ENCODE assay signal across 8 cellular contexts in genomic region chr6:138410972-138411667, GRCh38. TPM values are rescaled to one million over a fixed set of nuclear protein-coding genes. Genes with fewer than 3 reads are reported as not detected.
A peak's percentile ranks its signal among the peaks of the same experiment; 100 is the strongest.
DNase-seq lines count a peak whose midpoint lies in the region; ATAC-seq, FAIRE-seq and TF ChIP-seq lines count a peak whose summit lies in the region.
"Had no signal": no experiment of that assay in that cellular context is flagged by ENCODE, and none has a peak within 500 bp of the region (broad histone marks: within the 10 kb centered on the region; RNA-seq: fewer than 3 reads in every experiment).

No MANE protein-coding gene starts in this region.

- no peak for FAIRE-seq in astrocyte (lab: Jason Lieb, UNC)

- ATAC-seq in GM19351 (IDR thresholded peaks at IDR 0.05; ENCODE audit: unreplicated experiment): peak; percentile 89
- ATAC-seq: GM23338 had no signal

- peak; percentile 67 for DNase-seq in HPDE6-E6E7 (ENCODE audit: extremely low spot score)
- DNase-seq in astrocyte (ENCODE audit: low read depth): peak; percentile 58
- DNase-seq in pulmonary artery endothelial cell (ENCODE audit: low read depth, low spot score): peak; percentile 74
- DNase-seq in adrenal gland: no peak
- DNase-seq in activated gamma-delta T cell treated with Interleukin-2 at 50 U/mL for 16 hours: no peak
- DNase-seq in SK-N-DZ (ENCODE audit: low spot score): no peak

- H3K27me3 ChIP-seq in astrocyte (ENCODE audit: insufficient read depth, low read length) (no peaks in the 10 kb centered on the region), adrenal gland (no peaks in the 10 kb centered on the region)

- intact Hi-C loops in adrenal gland (cut with DNase I): no loop called here

- peaks cover 33% of the 10 kb centered on the region for H3K36me3 Mint-ChIP-seq in astrocyte (ENCODE audit: low read depth, unreplicated experiment)

- H3K27ac ChIP-seq in astrocyte (ENCODE audit: low read depth, low read length): peak overlapping the region; percentile 48
- H3K27ac ChIP-seq in adrenal gland: peak overlapping the region in 2 of 5 donors; percentile 26 to 46

- no peaks in the 10 kb centered on the region for H3K9me3 ChIP-seq in astrocyte (ENCODE audit: insufficient read depth, low read depth, low read length)
- no peaks in the 10 kb centered on the region for H3K9me3 ChIP-seq in adrenal gland (replicated peaks in 1 of 3)

- H3K4me1 ChIP-seq in astrocyte (ENCODE audit: insufficient read depth, low read length): peaks cover 14% of the 10 kb centered on the region
- peaks cover 7 to 12% of the 10 kb centered on the region in 2 donors for H3K4me1 ChIP-seq in adrenal gland (replicated peaks in 1 of 2)

- H3K4me3 ChIP-seq in astrocyte (ENCODE audit: insufficient read depth, low read depth, low read length) (no peak overlapping the region), adrenal gland (no peak overlapping the region)
- H3K4me3 ChIP-seq: GM23338 had no signal

- H3K4me1 Mint-ChIP-seq in astrocyte (ENCODE audit: low read depth, unreplicated experiment): peaks cover 9% of the 10 kb centered on the region
- H3K4me1 Mint-ChIP-seq: GM23338 had no signal

- no peaks in the 10 kb centered on the region for H4K20me1 ChIP-seq in astrocyte (ENCODE audit: insufficient read depth, low read length)

- no peaks in the 10 kb centered on the region for H3K27me3 Mint-ChIP-seq in astrocyte (ENCODE audit: low read depth, unreplicated experiment)

- no peak overlapping the region for H3K27ac Mint-ChIP-seq in astrocyte (ENCODE audit: unreplicated experiment)
- H3K27ac Mint-ChIP-seq: GM23338 had no signal

- 62 to 74% (median 67%) methylated on average over 2 of the region's 2 CpGs for WGBS in adrenal gland, 4 donors

- peak overlapping the region; percentile 49 for H3K4me2 ChIP-seq in astrocyte (ENCODE audit: low read length)
- H3K4me2 ChIP-seq: GM23338 had no signal

- no peaks in the 10 kb centered on the region for H3K9me3 Mint-ChIP-seq in astrocyte (ENCODE audit: unreplicated experiment)
- H3K9me3 Mint-ChIP-seq: GM23338 had no signal

- no peak for TF ChIP-seq CTCF in astrocyte (IDR thresholded peaks at IDR 0.05; ENCODE audit: insufficient read depth, low read depth, low read length)
- no peak for TF ChIP-seq CTCF in adrenal gland (IDR thresholded peaks at IDR 0.05)

- H3K79me2 ChIP-seq in astrocyte (ENCODE audit: insufficient read depth, low read length): no peaks in the 10 kb centered on the region

- no peak for TF ChIP-seq POLR2A in adrenal gland (IDR thresholded peaks at IDR 0.05)

- no peak overlapping the region for H3K4me3 Mint-ChIP-seq in astrocyte (ENCODE audit: unreplicated experiment)
- H3K4me3 Mint-ChIP-seq: GM23338 had no signal

- H3K36me3 ChIP-seq in astrocyte (ENCODE audit: insufficient read depth, low read length) (peaks cover 28% of the 10 kb centered on the region), adrenal gland (replicated peaks in 1 of 2) (peaks cover 0 to 70% of the 10 kb centered on the region in 2 donors)

- no peak overlapping the region for H2AFZ ChIP-seq in astrocyte (ENCODE audit: low read depth, low read length)
- H2AFZ ChIP-seq: GM23338 had no signal

- H3K9ac ChIP-seq in astrocyte (ENCODE audit: low read length): peak overlapping the region; percentile 49

RNA-seq across cellular contexts. Expression of gene HEBP2, which starts 7.1 kb away (rescaled TPM):
- total RNA-seq in astrocyte: 32.6 and 40.5 TPM in 2 replicates
- total RNA-seq in pulmonary artery endothelial cell: 50.8 and 58.2 TPM in 2 replicates
- total RNA-seq in adrenal gland: 10 to 100 TPM; 36.4 to 76.9 (median 50.2) TPM
- 10 to 100 TPM; 33.9 to 55.9 (median 49.6) TPM for polyA plus RNA-seq in adrenal gland
- polyA plus RNA-seq in SK-N-DZ (2014; cell fraction: cytosol; rRNA removed): 51.8 and 52.5 TPM in 2 replicates
- 39.2 and 55.5 TPM in 2 replicates for polyA plus RNA-seq in SK-N-DZ (2014; cell fraction: nucleus; rRNA removed)

RNA-seq across cellular contexts. Expression of gene SMIM28, which starts 33.4 kb away (rescaled TPM):
- not detected in 2 replicates for total RNA-seq in astrocyte
- total RNA-seq in pulmonary artery endothelial cell: not detected in 2 replicates
- total RNA-seq in adrenal gland: not detected
- not detected for polyA plus RNA-seq in adrenal gland
- 2.1 and 4.2 TPM in 2 replicates for polyA plus RNA-seq in SK-N-DZ (2014; cell fraction: cytosol; rRNA removed)
- 1.7 and 2.5 TPM in 2 replicates for polyA plus RNA-seq in SK-N-DZ (2014; cell fraction: nucleus; rRNA removed)
- total RNA-seq: GM23338 had no signal
- polyA plus RNA-seq: GM23338 had no signal

Comparison
In these comparisons a context has a peak if more than half of its experiments do, and no peak if none do; other contexts are left out.
1. DNase-seq: peak in HPDE6-E6E7 (single experiment), astrocyte (single experiment) and pulmonary artery endothelial cell (single experiment); none in adrenal gland (0 of 7), activated gamma-delta T cell treated with Interleukin-2 at 50 U/mL for 16 hours (single experiment) and SK-N-DZ (single experiment).